12 cellular contexts compared by ENCODE assay signal in genomic region chr7:23514755-23515154, GRCh38. TPM values are rescaled to one million over a fixed set of nuclear protein-coding genes. Genes with fewer than 3 reads are reported as not detected.
DNase-seq lines count a peak whose midpoint lies in the region; ATAC-seq lines count a peak whose summit lies in the region.
"Had no signal": no experiment of that assay in that cellular context is flagged by ENCODE, and none has a peak within 500 bp of the region (broad histone marks: within the 10 kb centered on the region; RNA-seq: fewer than 3 reads in every experiment).

No MANE protein-coding gene starts in this region.

- no peaks in the 10 kb centered on the region for H3K9me3 Mint-ChIP-seq in activated naive CD4-positive, alpha-beta T cell treated with anti-CD3 and anti-CD28 coated beads, Interleukin-2, amount 50 U/mL, for 24 hours
- H3K9me3 Mint-ChIP-seq in activated naive CD8-positive, alpha-beta T cell (ENCODE audit: low read depth), result no peaks in the 10 kb centered on the region
- peaks cover 0 to 7% of the 10 kb centered on the region in 2 donors for H3K9me3 Mint-ChIP-seq in stimulated activated naive CD8-positive, alpha-beta T cell treated with anti-CD3 and anti-CD28 coated beads, Interleukin-15, amount 100 ng/mL, for 72 hours

- ATAC-seq in HG02870 (IDR thresholded peaks at IDR 0.05; ENCODE audit: unreplicated experiment), result peak; percentile 72
- peak; percentile 83 for ATAC-seq in stimulated activated naive CD8-positive, alpha-beta T cell treated with anti-CD3 and anti-CD28 coated beads, Interleukin-15, amount 100 ng/mL, for 72 hours

- no peaks in the 10 kb centered on the region for H3K27me3 Mint-ChIP-seq in activated naive CD4-positive, alpha-beta T cell treated with anti-CD3 and anti-CD28 coated beads, Interleukin-2, amount 50 U/mL, for 24 hours
- H3K27me3 Mint-ChIP-seq in activated naive CD8-positive, alpha-beta T cell, result no peaks in the 10 kb centered on the region
- H3K27me3 Mint-ChIP-seq in stimulated activated naive CD8-positive, alpha-beta T cell treated with anti-CD3 and anti-CD28 coated beads, Interleukin-15, amount 100 ng/mL, for 72 hours, result no peaks in the 10 kb centered on the region

- no peak for DNase-seq in activated naive CD4-positive, alpha-beta T cell treated with anti-CD3 and anti-CD28 coated beads, Interleukin-2, amount 50 U/mL, for 16 hours
- no peak for DNase-seq in stimulated activated naive CD8-positive, alpha-beta T cell treated with anti-CD3 and anti-CD28 coated beads, Interleukin-15, amount 100 ng/mL, for 72 hours
- DNase-seq in G401 (ENCODE audit: low spot score), result no peak
- DNase-seq in amniotic stem cell (lab: John Stamatoyannopoulos, UW), result no peak
- DNase-seq in Kasumi-1 (lab: John Stamatoyannopoulos, UW), result no peak
- DNase-seq: activated effector memory CD4-positive, alpha-beta T cell treated with anti-CD3 and anti-CD28 coated beads, Interleukin-2, amount 50 U/mL, for 16 hours; NCI-H1092 treated with DMSO at 0.1 percent for 48 hours; NCI-H524; posterior cingulate gyrus had no signal

- peaks cover 18% of the 10 kb centered on the region for H3K36me3 Mint-ChIP-seq in activated naive CD4-positive, alpha-beta T cell treated with anti-CD3 and anti-CD28 coated beads, Interleukin-2, amount 50 U/mL, for 24 hours
- H3K36me3 Mint-ChIP-seq in activated naive CD8-positive, alpha-beta T cell, result peaks cover 21% of the 10 kb centered on the region

- H3K4me3 Mint-ChIP-seq in activated naive CD4-positive, alpha-beta T cell treated with anti-CD3 and anti-CD28 coated beads, Interleukin-2, amount 50 U/mL, for 24 hours, result peak overlapping the region; percentile 36
- H3K4me3 Mint-ChIP-seq in activated naive CD8-positive, alpha-beta T cell, result no peak overlapping the region
- H3K4me3 Mint-ChIP-seq in stimulated activated naive CD8-positive, alpha-beta T cell treated with anti-CD3 and anti-CD28 coated beads, Interleukin-15, amount 100 ng/mL, for 72 hours, result peak overlapping the region in 1 of 2 donors; percentile 29

- peaks cover 26% of the 10 kb centered on the region for H3K4me1 Mint-ChIP-seq in activated naive CD4-positive, alpha-beta T cell treated with anti-CD3 and anti-CD28 coated beads, Interleukin-2, amount 50 U/mL, for 24 hours
- peaks cover 22% of the 10 kb centered on the region for H3K4me1 Mint-ChIP-seq in activated naive CD8-positive, alpha-beta T cell (ENCODE audit: low read depth)
- H3K4me1 Mint-ChIP-seq in stimulated activated naive CD8-positive, alpha-beta T cell treated with anti-CD3 and anti-CD28 coated beads, Interleukin-15, amount 100 ng/mL, for 72 hours, result peaks cover 32% of the 10 kb centered on the region

- in situ Hi-C loops in G401 (cut with HindIII; ENCODE audit: low sequenced_read_pairs), result no loop called here

- peak overlapping the region; percentile 95 for H3K27ac Mint-ChIP-seq in activated naive CD4-positive, alpha-beta T cell treated with anti-CD3 and anti-CD28 coated beads, Interleukin-2, amount 50 U/mL, for 24 hours
- H3K27ac Mint-ChIP-seq in activated naive CD8-positive, alpha-beta T cell, result peak overlapping the region; percentile 80
- H3K27ac Mint-ChIP-seq in stimulated activated naive CD8-positive, alpha-beta T cell treated with anti-CD3 and anti-CD28 coated beads, Interleukin-15, amount 100 ng/mL, for 72 hours, result peak overlapping the region in 1 of 2 donors; percentile 43

RNA-seq across cellular contexts. Expression of gene TRA2A, which starts 17.0 kb away (rescaled TPM):
- 10.3 and 17.0 TPM in 2 replicates for total RNA-seq in G401 (2014; rRNA removed; shearing (Covaris generic))

RNA-seq across cellular contexts. Expression of gene IGF2BP3, which starts 44.5 kb away (rescaled TPM):
- total RNA-seq in G401 (2014; rRNA removed; shearing (Covaris generic)), result 47.0 and 69.7 TPM in 2 replicates
